In genomic region chr14:68987653-68988036, GRCh38 we compare ENCODE assay signal across 13 cellular contexts. TPM values are rescaled to one million over a fixed set of nuclear protein-coding genes. Genes with fewer than 3 reads are reported as not detected.
DNase-seq lines count a peak whose midpoint lies in the region; ATAC-seq and TF ChIP-seq lines count a peak whose summit lies in the region.
"Had no signal": no experiment of that assay in that cellular context is flagged by ENCODE, and none has a peak within 500 bp of the region (broad histone marks: within the 10 kb centered on the region; RNA-seq: fewer than 3 reads in every experiment).

No MANE protein-coding gene starts in this region.

- H3K14ac ChIP-seq in H9 (ENCODE audit: insufficient read depth, low read length) = no peak overlapping the region

- no peak for ATAC-seq in GM21360 (IDR thresholded peaks at IDR 0.05; ENCODE audit: unreplicated experiment)
- ATAC-seq in HG03097 (IDR thresholded peaks at IDR 0.05; ENCODE audit: low FRiP score, unreplicated experiment) = no peak
- no peak for ATAC-seq in HG03521 (IDR thresholded peaks at IDR 0.05; ENCODE audit: unreplicated experiment)

- H3K23me2 ChIP-seq in H9 (ENCODE audit: insufficient read length, low read depth, low read length, poor library complexity, severe bottlenecking) = no peaks in the 10 kb centered on the region

- no peak overlapping the region for H3K18ac ChIP-seq in H9 (ENCODE audit: insufficient read length, low read depth, low read length)

- H3K9me3 ChIP-seq in BLaER1 (no peaks in the 10 kb centered on the region), H9 (ENCODE audit: control insufficient read depth, low read depth, low read length) (no peaks in the 10 kb centered on the region), MG63 (no peaks in the 10 kb centered on the region)
- H3K9me3 ChIP-seq: right lobe of liver had no signal

- H2BK120ac ChIP-seq in H9 (ENCODE audit: low read depth, low read length, poor library complexity, severe bottlenecking) = no peak overlapping the region

- H4K20me1 ChIP-seq in BLaER1 (no peaks in the 10 kb centered on the region), H9 (ENCODE audit: control insufficient read depth, insufficient read depth, insufficient read length) (no peaks in the 10 kb centered on the region)

- H3K4me3 ChIP-seq in BLaER1 = no peak overlapping the region
- no peak overlapping the region for H3K4me3 ChIP-seq in MG63
- H3K4me3 ChIP-seq: right lobe of liver had no signal

- no peak overlapping the region for H4K8ac ChIP-seq in H9 (replicated peaks; ENCODE audit: insufficient read length, low read depth, low read length)

- no peaks in the 10 kb centered on the region for H3K27me3 ChIP-seq in BLaER1
- no peaks in the 10 kb centered on the region for H3K27me3 ChIP-seq in H9 (ENCODE audit: insufficient read depth, low read length)
- no peaks in the 10 kb centered on the region for H3K27me3 ChIP-seq in MG63
- H3K27me3 ChIP-seq: right lobe of liver had no signal

- H2BK12ac ChIP-seq in H9 (ENCODE audit: insufficient read length, low read depth, low read length) = no peak overlapping the region

- no peak overlapping the region for H3K23ac ChIP-seq in H9 (ENCODE audit: insufficient read length, low read depth, low read length)

- no peak overlapping the region for H3K4me3 Mint-ChIP-seq in H9
- H3K4me3 Mint-ChIP-seq: activated naive CD4-positive, alpha-beta T cell treated with anti-CD3 and anti-CD28 coated beads, Interleukin-2, amount 50 U/mL, for 24 hours; IgD-negative memory B cell; nephron progenitor cell had no signal

- H2BK15ac ChIP-seq in H9 (ENCODE audit: low read depth, low read length) = no peak overlapping the region

- no peak overlapping the region for H2AFZ ChIP-seq in H9 (ENCODE audit: low read length)

- H4K5ac ChIP-seq in H9 (ENCODE audit: insufficient read length, low read depth, low read length) = no peak overlapping the region

- H3K27me3 Mint-ChIP-seq in H9 (ENCODE audit: low read depth) = peaks cover 7% of the 10 kb centered on the region
- H3K27me3 Mint-ChIP-seq: activated naive CD4-positive, alpha-beta T cell treated with anti-CD3 and anti-CD28 coated beads, Interleukin-2, amount 50 U/mL, for 24 hours had no signal

- peaks cover 9% of the 10 kb centered on the region; the same call in 1 of the 2 replicates for H3K4me1 ChIP-seq in BLaER1
- H3K4me1 ChIP-seq in H9 (ENCODE audit: insufficient read depth, low read length) = peaks cover 3% of the 10 kb centered on the region; the same call in 1 of the 2 replicates

- no peak overlapping the region for H2AK5ac ChIP-seq in H9 (ENCODE audit: insufficient read length, low read length)

- no peak overlapping the region for H4K91ac ChIP-seq in H9 (ENCODE audit: insufficient read length, low read depth, low read length)

- no peaks in the 10 kb centered on the region for H3K79me2 ChIP-seq in H9 (ENCODE audit: insufficient read depth, low read length)

- DNase-seq in H9 = peak; percentile 79
- peak; percentile 84 for DNase-seq in NCI-H69 (lab: John Stamatoyannopoulos, UW)
- DNase-seq in erythroblast (lab: John Stamatoyannopoulos, UW) = peak; percentile 15 to 60
- DNase-seq in MG63 = no peak
- DNase-seq: GF-D8, nephron progenitor cell, right lobe of liver had no signal

- WGBS in H9 (ENCODE audit: extremely low coverage, insufficient read length, low lambda C conversion rate) = no CpG with 5 or more reads among the region's 1 CpG

- no peak for TF ChIP-seq CTCF in H9 (conservative IDR thresholded peaks at IDR 0.05)

- no peak overlapping the region for H2BK5ac ChIP-seq in H9 (ENCODE audit: insufficient read length, low read length)

- no peak overlapping the region for H3K27ac ChIP-seq in BLaER1
- H3K27ac ChIP-seq in H9 (ENCODE audit: insufficient read length, low read depth, low read length) = no peak overlapping the region
- H3K27ac ChIP-seq: right lobe of liver had no signal

- no peak for TF ChIP-seq POLR2A in erythroblast (IDR thresholded peaks at IDR 0.05; ENCODE audit: low read length)

- H3K4ac ChIP-seq in H9 (ENCODE audit: low read depth, low read length) = no peak overlapping the region

- H3K4me2 ChIP-seq in BLaER1 = 0 out of 2 replicates have a peak overlapping the region, but pooled peaks have one; percentile 24
- H3K4me2 ChIP-seq in H9 (ENCODE audit: insufficient read depth, insufficient read length, low read length) = no peak overlapping the region

- no peak overlapping the region for H3K56ac ChIP-seq in H9 (ENCODE audit: insufficient read length, low read depth, low read length)

- no peak overlapping the region for H2BK20ac ChIP-seq in H9 (ENCODE audit: low read depth, low read length, poor library complexity, severe bottlenecking)

- no peaks in the 10 kb centered on the region for H3K9me3 Mint-ChIP-seq in H9
- H3K9me3 Mint-ChIP-seq: activated naive CD4-positive, alpha-beta T cell treated with anti-CD3 and anti-CD28 coated beads, Interleukin-2, amount 50 U/mL, for 24 hours; IgD-negative memory B cell; nephron progenitor cell had no signal

- H3K36me3 ChIP-seq in BLaER1 (no peaks in the 10 kb centered on the region), MG63 (no peaks in the 10 kb centered on the region)
- H3K36me3 ChIP-seq: right lobe of liver had no signal

- no peaks in the 10 kb centered on the region for H3K36me3 Mint-ChIP-seq in H9 (ENCODE audit: insufficient read depth in 1 of 3, low read depth in 3 of 3)
- H3K36me3 Mint-ChIP-seq: activated naive CD4-positive, alpha-beta T cell treated with anti-CD3 and anti-CD28 coated beads, Interleukin-2, amount 50 U/mL, for 24 hours had no signal

- H3K9ac ChIP-seq in BLaER1 = no peak overlapping the region
- H3K9ac ChIP-seq in H9 (ENCODE audit: extremely low read depth, insufficient read length, low read length) = no peak overlapping the region

- no peak overlapping the region for H3K27ac Mint-ChIP-seq in H9
- H3K27ac Mint-ChIP-seq: IgD-negative memory B cell, nephron progenitor cell had no signal

- peaks cover 10 to 27% of the 10 kb centered on the region in 2 experiments for H3K4me1 Mint-ChIP-seq in H9
- H3K4me1 Mint-ChIP-seq: IgD-negative memory B cell had no signal

- H3T11ph ChIP-seq in H9 (ENCODE audit: low read length) = no peak overlapping the region

- H3K79me1 ChIP-seq in H9 (ENCODE audit: insufficient read depth, low read depth, low read length, poor library complexity, severe bottlenecking) = no peaks in the 10 kb centered on the region

RNA-seq across cellular contexts. Expression of gene ACTN1, which starts 8.5 kb away (rescaled TPM):
- total RNA-seq in H9 (2021) = 218 and 219 TPM in 2 replicates
- total RNA-seq in MG63 (2014; rRNA removed; shearing (Covaris generic); ENCODE audit: low replicate concordance) = 61.9 and 80.5 TPM in 2 replicates
